Comparison of ENCODE assay signal across 7 cellular contexts in genomic region chr5:116137544-116138378, GRCh38. TPM values are rescaled to one million over a fixed set of nuclear protein-coding genes. Genes with fewer than 3 reads are reported as not detected.
DNase-seq lines count a peak whose midpoint lies in the region; ATAC-seq and TF ChIP-seq lines count a peak whose summit lies in the region.

No MANE protein-coding gene starts in this region.

- intact Hi-C loops in upper lobe of right lung (cut with DNase I), result no loop called here

- DNase-seq in GM06990 (ENCODE audit: extremely low read depth, insufficient read length), result no peak
- DNase-seq in NCI-H526 treated with DMSO at 0.1 percent for 48 hours (lab: John Stamatoyannopoulos, UW), result peak; percentile 24
- peak; percentile 29 to 62 for DNase-seq in T47D (ENCODE audit: low read depth in 1 of 2, low spot score in 1 of 2)
- peak; percentile 64 for DNase-seq in kidney tubule cell (ENCODE audit: low spot score)
- no peak for DNase-seq in upper lobe of right lung
- DNase-seq in activated CD4-positive, alpha-beta T cell treated with anti-CD3 and anti-CD28 coated beads for 48 hours, result no peak

- H3K27ac ChIP-seq in upper lobe of right lung, result no peak overlapping the region

- ATAC-seq in HG03066 (IDR thresholded peaks at IDR 0.05; ENCODE audit: low read depth, unreplicated experiment), result peak; percentile 48
- ATAC-seq in upper lobe of right lung, result peak; percentile 54

- H3K9me3 ChIP-seq in upper lobe of right lung, result no peaks in the 10 kb centered on the region

- H3K27me3 ChIP-seq in GM06990 (replicated peaks; ENCODE audit: control insufficient read depth, insufficient read depth, low read length) (no peaks in the 10 kb centered on the region), upper lobe of right lung (no peaks in the 10 kb centered on the region)

- H3K36me3 ChIP-seq in GM06990 (ENCODE audit: control insufficient read depth, insufficient read depth, low read length) (no peaks in the 10 kb centered on the region), upper lobe of right lung (no peaks in the 10 kb centered on the region)

- H3K4me1 ChIP-seq in upper lobe of right lung, result no peaks in the 10 kb centered on the region

- H3K4me3 ChIP-seq in GM06990 (replicated peaks; ENCODE audit: low read depth, low read length), result no peak overlapping the region
- H3K4me3 ChIP-seq in upper lobe of right lung, result no peak overlapping the region

- in situ Hi-C loops in T47D (cut with HindIII; ENCODE audit: low pct_unique_long_range_greater_than_20kb, low sequenced_read_pairs), result no loop called here

- TF ChIP-seq CTCF in GM06990 (IDR thresholded peaks at IDR 0.05; ENCODE audit: insufficient read depth, low read length, poor library complexity, severe bottlenecking) (peak; percentile 64), upper lobe of right lung (IDR thresholded peaks at IDR 0.05) (peak; percentile 77)

RNA-seq across cellular contexts. Expression of gene COMMD10, which starts 52.9 kb away (rescaled TPM):
- total RNA-seq in upper lobe of right lung, result 28.9 TPM

Comparison
In these comparisons a context has a peak if more than half of its experiments do, and no peak if none do; other contexts are left out.
1. DNase-seq: peak in NCI-H526 treated with DMSO at 0.1 percent for 48 hours (single experiment), T47D (2 of 2) and kidney tubule cell (single experiment); none in GM06990 (single experiment), upper lobe of right lung (single experiment) and activated CD4-positive, alpha-beta T cell treated with anti-CD3 and anti-CD28 coated beads for 48 hours (single experiment).